In the genomic region with DNA sequence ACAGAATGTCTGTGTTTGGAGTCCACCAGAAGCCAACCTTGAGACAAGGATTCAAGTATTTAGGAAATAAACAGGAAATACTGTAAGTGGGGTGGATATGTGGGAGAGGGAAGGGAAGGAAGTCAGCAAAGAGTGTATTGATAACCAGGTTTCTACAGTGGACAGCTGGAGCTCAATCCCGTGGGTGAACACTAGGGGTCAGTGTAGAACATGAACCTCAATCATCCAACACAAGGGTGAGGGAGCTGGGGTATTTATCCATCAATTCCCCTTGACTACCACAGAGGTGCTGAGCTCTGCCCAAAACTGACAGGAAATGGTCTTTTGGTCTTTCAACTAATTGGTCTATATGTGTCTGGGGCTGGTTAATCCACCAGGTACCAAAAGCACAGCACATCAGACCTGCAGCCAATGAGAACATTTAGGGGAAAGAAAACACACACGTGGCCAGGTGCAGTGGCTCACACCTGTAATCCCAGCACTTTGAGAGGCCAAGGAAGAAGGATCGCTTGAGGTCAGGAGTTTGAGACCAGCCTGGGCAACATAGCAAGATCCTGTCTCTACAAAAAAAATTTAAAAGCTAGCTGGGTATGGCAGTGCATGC, we compare ENCODE assay signal across 7 cellular contexts. TPM values are rescaled to one million over a fixed set of nuclear protein-coding genes. Genes with fewer than 3 reads are reported as not detected.
DNase-seq lines count a peak whose midpoint lies in the region; ATAC-seq and TF ChIP-seq lines count a peak whose summit lies in the region.

No MANE protein-coding gene starts in this region.

- peaks cover 16% of the 10 kb centered on the region for H3K27me3 Mint-ChIP-seq in activated T-cell treated with anti-CD3 and anti-CD28 coated beads, Interleukin-2, amount 50 U/mL, for 4 hours (ENCODE audit: low read depth)

- no peak overlapping the region for H3K4me3 Mint-ChIP-seq in activated T-cell treated with anti-CD3 and anti-CD28 coated beads, Interleukin-2, amount 50 U/mL, for 4 hours

- H3K4me1 Mint-ChIP-seq in activated T-cell treated with anti-CD3 and anti-CD28 coated beads, Interleukin-2, amount 50 U/mL, for 4 hours (ENCODE audit: low read depth): peaks cover 4% of the 10 kb centered on the region

- H3K9me3 Mint-ChIP-seq in activated T-cell treated with anti-CD3 and anti-CD28 coated beads, Interleukin-2, amount 50 U/mL, for 4 hours: peaks cover 21% of the 10 kb centered on the region

- peak; percentile 63; the same call in 1 of the 2 replicates for TF ChIP-seq CTCF in GM12875 (IDR thresholded peaks at IDR 0.05; ENCODE audit: borderline replicate concordance, insufficient read depth, low read depth, low read length)

- DNase-seq in NCI-H446 treated with DMSO at 0.1 percent for 48 hours (lab: John Stamatoyannopoulos, UW) (peak; percentile 0), glomerular visceral epithelial cell (ENCODE audit: extremely low spot score) (peak; percentile 41), cortex of kidney (lab: John Stamatoyannopoulos, UW) (no peak)
- peak; percentile 58 for DNase-seq in activated T-cell treated with anti-CD3 and anti-CD28 coated beads, Interleukin-2, amount 50 U/mL, for 4 hours
- peak; percentile 33 to 72 (median 39) for DNase-seq in stimulated activated CD4-positive, alpha-beta T cell treated with anti-CD3 and anti-CD28 coated beads, Interleukin-12 subunit alpha, Interleukin-12 subunit beta, amount 100 ng/mL, for 48 hours (ENCODE audit: low read depth in 2 of 3, low spot score in 1 of 3)

- H3K36me3 Mint-ChIP-seq in activated T-cell treated with anti-CD3 and anti-CD28 coated beads, Interleukin-2, amount 50 U/mL, for 4 hours (ENCODE audit: insufficient read depth): no peaks in the 10 kb centered on the region

- H3K4me3 ChIP-seq in GM12875 (ENCODE audit: low read depth, low read length): no peak overlapping the region

- ATAC-seq in activated T-cell treated with anti-CD3 and anti-CD28 coated beads, Interleukin-2, amount 50 U/mL, for 4 hours: peak in 1 of 2 donors; percentile 67
- no peak for ATAC-seq in GM18909 (IDR thresholded peaks at IDR 0.05; ENCODE audit: poor library complexity, unreplicated experiment)

RNA-seq across cellular contexts. Expression of a gene that starts 5.6 kb away (rescaled TPM):
- under 1 TPM; 0.49 to 0.76 (median 0.63) TPM for total RNA-seq in activated T-cell treated with anti-CD3 and anti-CD28 coated beads, Interleukin-2, amount 50 U/mL, for 4 hours

RNA-seq across cellular contexts. Expression of a gene that starts 19.6 kb away (rescaled TPM):
- not detected for total RNA-seq in activated T-cell treated with anti-CD3 and anti-CD28 coated beads, Interleukin-2, amount 50 U/mL, for 4 hours

RNA-seq across cellular contexts. Expression of a gene that starts 52.3 kb away (rescaled TPM):
- not detected for total RNA-seq in activated T-cell treated with anti-CD3 and anti-CD28 coated beads, Interleukin-2, amount 50 U/mL, for 4 hours
